9 cellular contexts compared by ENCODE assay signal in the genomic region with DNA sequence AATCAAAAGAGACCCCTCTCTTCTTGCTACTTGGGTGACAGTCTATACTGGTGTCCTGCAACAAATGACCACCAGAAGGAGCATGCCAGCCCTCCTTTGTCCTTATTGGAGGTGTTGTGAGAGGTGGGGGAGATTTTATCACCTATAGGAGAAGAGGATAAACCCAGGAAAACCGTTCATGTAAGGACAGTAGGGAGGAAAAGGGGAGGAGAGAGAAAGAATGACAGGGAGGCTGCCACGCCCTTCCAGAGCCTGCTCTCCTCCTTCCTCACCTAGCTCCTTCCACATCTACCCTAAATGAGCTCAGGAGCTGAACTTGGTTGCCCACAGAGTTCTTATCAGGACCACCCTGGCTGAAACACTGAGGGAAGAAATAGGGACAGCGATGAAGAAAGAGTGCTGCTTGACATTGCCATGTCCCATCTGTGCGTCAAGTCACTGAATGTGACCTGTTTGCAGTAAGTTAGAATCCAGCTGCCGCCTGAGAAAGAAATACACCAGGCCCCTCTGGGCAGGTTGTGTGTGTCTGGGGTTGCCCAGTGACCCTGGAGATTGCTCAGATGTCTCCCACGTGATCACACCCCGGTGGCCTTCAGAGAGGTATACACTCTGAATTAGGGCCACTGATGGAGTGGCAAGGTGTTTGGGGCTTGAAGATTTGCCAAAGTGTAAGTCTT. TPM values are rescaled to one million over a fixed set of nuclear protein-coding genes. Genes with fewer than 3 reads are reported as not detected.
DNase-seq lines count a peak whose midpoint lies in the region; ATAC-seq and TF ChIP-seq lines count a peak whose summit lies in the region.
"Had no signal": no experiment of that assay in that cellular context is flagged by ENCODE, and none has a peak within 500 bp of the region (broad histone marks: within the 10 kb centered on the region; RNA-seq: fewer than 3 reads in every experiment).

No MANE protein-coding gene starts in this region.

- DNase-seq in left lung (no peak), neuronal stem cell (ENCODE audit: low spot score) (no peak), RKO (ENCODE audit: low spot score) (no peak), hippocampal formation (lab: John Stamatoyannopoulos, UW) (no peak)
- DNase-seq: NCI-H1436 had no signal

- no peaks in the 10 kb centered on the region for H3K27me3 ChIP-seq in OCI-LY1 (ENCODE audit: insufficient read depth, low read length)
- no peaks in the 10 kb centered on the region for H3K27me3 ChIP-seq in left lung
- no peaks in the 10 kb centered on the region for H3K27me3 ChIP-seq in neuronal stem cell (ENCODE audit: control insufficient read depth in 3 of 3, insufficient read depth in 3 of 3, low read depth in 1 of 3, low read length in 3 of 3)

- peak overlapping the region; percentile 34 for H3K4me3 ChIP-seq in OCI-LY1 (ENCODE audit: low read depth, low read length, poor library complexity, severe bottlenecking)
- H3K4me3 ChIP-seq in left lung: no peak overlapping the region
- no peak overlapping the region for H3K4me3 ChIP-seq in neuronal stem cell (ENCODE audit: low read length in 2 of 2)

- no CpG with 5 or more reads among the region's 7 CpGs for WGBS in neuronal stem cell (ENCODE audit: extremely low coverage in 2 of 2, insufficient read length in 2 of 2, insufficient replicate concordance in 1 of 2), 2 donors

- no peaks in the 10 kb centered on the region for H3K9me3 ChIP-seq in OCI-LY1 (ENCODE audit: low read length)
- no peaks in the 10 kb centered on the region for H3K9me3 ChIP-seq in left lung
- no peaks in the 10 kb centered on the region for H3K9me3 ChIP-seq in neuronal stem cell (replicated peaks in 1 of 2; ENCODE audit: control insufficient read depth in 2 of 2, insufficient read depth in 1 of 2, low read depth in 1 of 2, low read length in 2 of 2)

- no peak overlapping the region for H2BK120ac ChIP-seq in neuronal stem cell (ENCODE audit: low read depth, low read length)

- no peaks in the 10 kb centered on the region for H4K20me1 ChIP-seq in OCI-LY1 (ENCODE audit: insufficient read depth, low read length)

- H3K36me3 ChIP-seq in OCI-LY1 (ENCODE audit: insufficient read depth, low read length) (no peaks in the 10 kb centered on the region), left lung (no peaks in the 10 kb centered on the region), neuronal stem cell (replicated peaks in 1 of 2; ENCODE audit: control insufficient read depth in 2 of 2, insufficient read depth in 2 of 2, low read length in 2 of 2) (no peaks in the 10 kb centered on the region)

- peak overlapping the region; percentile 100 for H3K27ac ChIP-seq in OCI-LY1 (ENCODE audit: low read depth, low read length, poor library complexity, severe bottlenecking)
- peak overlapping the region; percentile 4 to 42 for H3K27ac ChIP-seq in left lung
- no peak overlapping the region for H3K27ac ChIP-seq in neuronal stem cell (replicated peaks; ENCODE audit: low read length)

- H4K91ac ChIP-seq in neuronal stem cell (ENCODE audit: low read depth, low read length, poor library complexity): no peak overlapping the region

- no peaks in the 10 kb centered on the region for H3K79me2 ChIP-seq in OCI-LY1 (ENCODE audit: insufficient read depth, low read length)

- H3K79me1 ChIP-seq in neuronal stem cell (ENCODE audit: low read depth, low read length): no peaks in the 10 kb centered on the region

- H3F3A ChIP-seq in OCI-LY1 (ENCODE audit: insufficient read depth, low read length): peaks cover 3% of the 10 kb centered on the region; the same call in 1 of the 2 replicates

- peak overlapping the region; percentile 63 for H3K9ac ChIP-seq in OCI-LY1 (ENCODE audit: low read length)
- no peak overlapping the region for H3K9ac ChIP-seq in neuronal stem cell (ENCODE audit: low read depth, low read length, poor library complexity)

- H3K18ac ChIP-seq in neuronal stem cell (ENCODE audit: low read length): no peak overlapping the region

- peak; percentile 19 for TF ChIP-seq CTCF in GM12873 (IDR thresholded peaks at IDR 0.05; ENCODE audit: insufficient read depth, low read depth, low read length, missing control alignments)
- no peak for TF ChIP-seq CTCF in OCI-LY1 (IDR thresholded peaks at IDR 0.05; ENCODE audit: low read length)
- no peak for TF ChIP-seq CTCF in left lung (IDR thresholded peaks at IDR 0.05)

- ATAC-seq in GM21390 (IDR thresholded peaks at IDR 0.05; ENCODE audit: unreplicated experiment) (peak; percentile 35), left lung (no peak), GM21367 (IDR thresholded peaks at IDR 0.05; ENCODE audit: unreplicated experiment) (no peak)

- H3K14ac ChIP-seq in neuronal stem cell (ENCODE audit: low read length): no peak overlapping the region

- H2BK15ac ChIP-seq in neuronal stem cell (ENCODE audit: low read length): no peak overlapping the region

- intact Hi-C loops in left lung (cut with DNase I): loop anchor here in 1 of 2 donors (10.0 kb wide), 1 partner anchor 333 kb away; no protein-coding TSS in a partner anchor

- H2AFZ ChIP-seq in OCI-LY1 (ENCODE audit: low read length): no peak overlapping the region
- no peak overlapping the region for H2AFZ ChIP-seq in neuronal stem cell (ENCODE audit: low read length)

- H2BK5ac ChIP-seq in neuronal stem cell (ENCODE audit: low read length): no peak overlapping the region

- H2AK5ac ChIP-seq in neuronal stem cell (ENCODE audit: low read depth, low read length): no peak overlapping the region

- no peak overlapping the region for H3K4ac ChIP-seq in neuronal stem cell (ENCODE audit: low read length)

- H4K8ac ChIP-seq in neuronal stem cell (ENCODE audit: low read depth, low read length): no peak overlapping the region

- H3K4me2 ChIP-seq in OCI-LY1 (ENCODE audit: low read length) (peak overlapping the region; percentile 49), neuronal stem cell (ENCODE audit: insufficient read depth, low read length, poor library complexity, severe bottlenecking) (no peak overlapping the region)

- no peak overlapping the region for H2BK12ac ChIP-seq in neuronal stem cell (ENCODE audit: low read length)

- H3K23ac ChIP-seq in neuronal stem cell (ENCODE audit: low read depth, low read length, poor library complexity): no peak overlapping the region

- no peaks in the 10 kb centered on the region for H3K9me2 ChIP-seq in OCI-LY1 (ENCODE audit: low read depth, low read length)

- H3K4me1 ChIP-seq in OCI-LY1 (ENCODE audit: insufficient read depth, low read length, severe bottlenecking) (peaks cover 93% of the 10 kb centered on the region), left lung (peaks cover 6 to 59% of the 10 kb centered on the region in 2 donors), neuronal stem cell (ENCODE audit: control insufficient read depth in 2 of 2, insufficient read depth in 1 of 2, low read depth in 1 of 2, low read length in 2 of 2) (peaks cover 2 to 14% of the 10 kb centered on the region in 2 donors)

RNA-seq across cellular contexts. Expression of gene ETS1, which starts 40.4 kb away (rescaled TPM):
- 100 to 1,000 TPM in 1 of 2 donors, 10 to 100 TPM in 1; 70.2 to 108 TPM for total RNA-seq in left lung
- polyA plus RNA-seq in neuronal stem cell (2013, experiment 1 of 2): 0.33 TPM
- 0.37 TPM for polyA plus RNA-seq in neuronal stem cell (2013, experiment 2 of 2)
